In the genomic region with DNA sequence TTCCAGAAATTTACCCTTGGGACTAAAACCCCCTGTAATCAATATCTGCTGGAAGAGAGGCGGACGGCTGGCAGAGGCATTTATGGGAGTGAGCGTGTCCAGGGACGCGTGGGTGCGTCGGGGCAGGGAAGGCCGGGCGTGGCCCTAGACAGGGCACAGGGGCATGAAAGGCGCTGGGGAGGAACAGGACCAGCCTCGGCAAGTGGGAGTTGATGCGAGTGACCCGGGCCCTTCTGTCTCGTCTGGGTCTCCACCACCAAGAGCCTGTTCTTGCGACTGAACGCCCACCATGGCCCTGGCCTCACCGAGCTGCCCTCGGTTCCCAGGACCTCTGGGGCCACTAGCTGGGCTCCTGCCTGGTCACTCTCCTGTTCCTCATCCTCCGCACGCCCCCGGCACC, we compare ENCODE assay signal across 1 cellular context.
TF ChIP-seq lines count a peak whose summit lies in the region.

No MANE protein-coding gene starts in this region.

TF ChIP-seq in IMR-90, 13 proteins besides CTCF, POLR2A, EP300 and RAD21 (continued from another document):
- TF ChIP-seq ELK1 (IDR thresholded peaks at IDR 0.05; ENCODE audit: borderline replicate concordance, low read depth, low read length) = no peak
- TF ChIP-seq SMC3 (IDR thresholded peaks at IDR 0.05; ENCODE audit: low read depth, low read length) = no peak
- TF ChIP-seq MAZ (IDR thresholded peaks at IDR 0.05; ENCODE audit: borderline replicate concordance, low read depth, low read length) = no peak
- no peak for TF ChIP-seq CHD1 (IDR thresholded peaks at IDR 0.05; ENCODE audit: low read depth, low read length)
- TF ChIP-seq RFX5 (IDR thresholded peaks at IDR 0.05; ENCODE audit: low read depth, low read length) = no peak
- TF ChIP-seq MAFK (IDR thresholded peaks at IDR 0.05; ENCODE audit: low read depth, low read length) = no peak
